In the genomic region with DNA sequence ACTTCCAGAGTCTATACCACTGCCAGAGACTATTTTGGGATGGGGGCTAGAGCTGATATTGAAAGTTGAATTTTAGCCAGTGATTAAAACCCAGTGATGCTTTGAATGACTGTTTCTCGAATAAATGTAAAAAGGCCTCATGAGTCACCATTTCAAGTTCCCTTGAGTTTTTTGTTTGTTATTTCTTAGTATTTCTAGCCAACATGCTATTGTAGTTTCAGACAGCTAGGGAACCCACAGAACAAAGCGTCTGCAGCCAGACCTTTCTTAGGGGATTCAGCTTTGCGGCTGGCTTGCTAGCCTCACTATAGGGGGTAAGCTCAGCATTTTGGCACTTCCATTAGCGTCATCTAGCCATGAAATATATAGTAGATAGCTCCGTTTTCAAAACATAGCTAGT, we compare ENCODE assay signal across 1 cellular context.
TF ChIP-seq lines count a peak whose summit lies in the region.

No MANE protein-coding gene starts in this region.

TF ChIP-seq in IMR-90, 13 proteins besides CTCF, POLR2A, EP300 and RAD21:
- TF ChIP-seq NFE2L2 (IDR thresholded peaks at IDR 0.05; ENCODE audit: low read depth, low read length) (no peak), FOS (IDR thresholded peaks at IDR 0.05; ENCODE audit: low read depth, low read length) (peak; percentile 70)
